1 cellular context compared by ENCODE assay signal in genomic region chr12:88737838-88738472, GRCh38.
TF ChIP-seq lines count a peak whose summit lies in the region.

No MANE protein-coding gene starts in this region.

TF ChIP-seq in H1, 55 proteins besides CTCF, POLR2A, EP300 and RAD21 (continued from another document):
- TF ChIP-seq CHD7 (IDR thresholded peaks at IDR 0.05; ENCODE audit: insufficient replicate concordance, low read length) (no peak), JUN (IDR thresholded peaks at IDR 0.05; ENCODE audit: low read depth, low read length) (no peak), EGR1 (IDR thresholded peaks at IDR 0.05; ENCODE audit: borderline replicate concordance, low read depth, low read length) (no peak), CHD1 (IDR thresholded peaks at IDR 0.05; ENCODE audit: low read depth, low read length) (no peak), CREB1 (IDR thresholded peaks at IDR 0.05) (no peak), RXRA (IDR thresholded peaks at IDR 0.05; ENCODE audit: insufficient read depth, low read depth, low read length) (no peak), ATF3 (IDR thresholded peaks at IDR 0.05; ENCODE audit: insufficient read depth, low read depth, low read length) (no peak), SIRT6 (IDR thresholded peaks at IDR 0.05; ENCODE audit: low read length) (no peak), SP4 (IDR thresholded peaks at IDR 0.05; ENCODE audit: low read length) (no peak), EZH2 (IDR thresholded peaks at IDR 0.05; ENCODE audit: low read depth, low read length, severe bottlenecking) (no peak), RBBP5 (IDR thresholded peaks at IDR 0.05; ENCODE audit: borderline replicate concordance, low read depth, low read length) (no peak)
